ENCODE assay signal across 1 cellular context in genomic region chr2:152344561-152345195, GRCh38.
TF ChIP-seq lines count a peak whose summit lies in the region.

No MANE protein-coding gene starts in this region.

TF ChIP-seq in HepG2, 621 proteins besides CTCF, POLR2A, EP300 and RAD21 (continued from another document):
- TF ChIP-seq ATF1 (CRISPR knock-in tag; IDR thresholded peaks at IDR 0.05) (peak; percentile 60; the same call in 1 of the 2 replicates), NCOR1 (IDR thresholded peaks at IDR 0.05; ENCODE audit: borderline replicate concordance, low read length) (peak; percentile 84; the same call in 1 of the 2 replicates), SALL1 (CRISPR knock-in tag; IDR thresholded peaks at IDR 0.05) (peak; percentile 63; the same call in 1 of the 2 replicates), KAT8 (CRISPR knock-in tag; IDR thresholded peaks at IDR 0.05) (peak; percentile 53), ZBTB26 (CRISPR knock-in tag; IDR thresholded peaks at IDR 0.05; ENCODE audit: borderline replicate concordance) (peak; percentile 92), ZNF205 (CRISPR knock-in tag; IDR thresholded peaks at IDR 0.05) (peak; percentile 38; the same call in 1 of the 2 replicates), FOXP4 (CRISPR knock-in tag; IDR thresholded peaks at IDR 0.05) (peak; percentile 99), BRCA1 (CRISPR knock-in tag; IDR thresholded peaks at IDR 0.05) (no peak), ZNF674 (CRISPR knock-in tag; IDR thresholded peaks at IDR 0.05; ENCODE audit: low read depth) (no peak)
